6 cellular contexts compared by ENCODE assay signal in genomic region chr3:34346656-34347055, GRCh38.
"Had no signal": no experiment of that assay in that cellular context is flagged by ENCODE, and none has a peak within 500 bp of the region (broad histone marks: within the 10 kb centered on the region; RNA-seq: fewer than 3 reads in every experiment).

No MANE protein-coding gene starts in this region.

- H3K9me3 Mint-ChIP-seq: H9, IgD-negative memory B cell had no signal

- H3K4me3 Mint-ChIP-seq: H9, IgD-negative memory B cell had no signal

- H3K4me1 Mint-ChIP-seq: H9, IgD-negative memory B cell had no signal

- DNase-seq: GM23248, GOT3, H9, HCEC 1CT, KBM-7 had no signal

- H3K27ac Mint-ChIP-seq: H9, IgD-negative memory B cell had no signal

- H3K27me3 Mint-ChIP-seq: IgD-negative memory B cell had no signal
